Comparison of ENCODE assay signal across 1 cellular context in the genomic region with DNA sequence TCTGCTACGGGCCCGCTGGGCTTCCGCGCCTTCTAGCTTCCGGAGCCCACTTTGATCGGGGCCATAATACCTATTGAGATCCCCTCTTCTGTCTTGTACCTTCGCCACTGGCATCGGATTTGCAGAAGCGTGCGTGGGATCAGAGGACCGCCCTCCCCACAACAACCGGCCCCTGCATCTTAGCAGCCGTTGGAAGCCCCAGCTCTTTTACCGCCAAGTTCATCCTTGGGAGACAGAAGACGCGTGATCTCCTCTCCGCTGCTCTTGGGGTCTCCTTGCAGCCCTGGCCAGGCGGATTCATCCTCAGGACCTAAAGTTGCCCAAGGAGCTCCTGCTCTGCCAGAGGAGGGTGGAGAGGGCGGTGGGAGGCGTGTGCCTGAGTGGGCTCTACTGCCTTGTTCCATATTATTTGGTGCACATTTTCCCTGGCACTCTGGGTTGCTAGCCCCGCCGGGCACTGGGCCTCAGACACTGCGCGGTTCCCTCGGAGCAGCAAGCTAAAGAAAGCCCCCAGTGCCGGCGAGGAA.
TF ChIP-seq lines count a peak whose summit lies in the region.

No MANE protein-coding gene starts in this region.

TF ChIP-seq in H1, 55 proteins besides CTCF, POLR2A, EP300 and RAD21:
- TF ChIP-seq EZH2 (IDR thresholded peaks at IDR 0.05; ENCODE audit: low read depth, low read length, severe bottlenecking) (peak; percentile 78), ZNF274 (IDR thresholded peaks at IDR 0.05; ENCODE audit: borderline replicate concordance, extremely low read depth, low read length) (no peak), SUZ12 (IDR thresholded peaks at IDR 0.05; ENCODE audit: low read length) (peak; percentile 84; the same call in 1 of the 2 replicates), CHD2 (IDR thresholded peaks at IDR 0.05; ENCODE audit: low read length) (no peak), KDM4A (IDR thresholded peaks at IDR 0.05; ENCODE audit: low read depth, low read length, severe bottlenecking) (peak; percentile 23)
